Comparison of ENCODE assay signal across 12 cellular contexts in the genomic region with DNA sequence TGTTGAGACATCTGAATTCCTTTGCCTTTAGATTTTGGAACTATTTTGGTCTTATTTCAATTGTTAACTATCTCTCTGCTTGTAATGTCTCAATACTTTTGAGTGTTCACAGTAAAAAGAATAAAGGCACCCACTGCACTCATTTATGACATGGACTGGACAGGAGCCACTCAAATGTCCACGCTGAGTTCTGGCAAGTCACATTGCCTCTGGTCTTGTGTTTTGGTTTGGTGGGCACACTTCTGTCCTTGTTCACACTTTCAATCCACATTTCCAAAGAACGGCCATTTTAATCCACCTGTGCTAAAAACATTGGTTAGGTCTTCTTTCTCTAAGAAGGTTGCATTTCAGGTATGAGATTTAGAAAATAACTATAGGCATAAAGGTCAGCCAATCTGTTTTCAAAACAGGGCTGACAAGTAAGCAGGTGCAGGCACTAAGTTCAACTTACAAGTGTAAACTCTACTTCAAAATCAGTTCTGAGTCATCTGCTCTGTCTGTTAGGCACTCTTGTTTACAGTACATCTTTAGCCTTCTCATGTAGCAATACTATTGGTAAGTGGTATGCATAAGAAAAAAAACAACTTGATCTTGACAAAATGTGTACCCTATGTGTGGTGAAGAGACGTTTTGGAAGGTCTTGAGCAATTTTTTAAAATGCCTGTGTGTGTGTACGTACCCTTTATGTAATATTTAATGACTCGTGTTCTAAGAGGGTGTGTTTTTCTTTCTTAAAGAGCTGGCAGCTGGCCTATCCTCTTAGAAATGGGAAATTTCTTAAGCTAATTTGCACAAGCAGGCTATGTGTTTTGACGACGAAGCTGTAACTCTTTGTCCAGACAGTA. TPM values are rescaled to one million over a fixed set of nuclear protein-coding genes. Genes with fewer than 3 reads are reported as not detected.
DNase-seq lines count a peak whose midpoint lies in the region; ATAC-seq and TF ChIP-seq lines count a peak whose summit lies in the region.
"Had no signal": no experiment of that assay in that cellular context is flagged by ENCODE, and none has a peak within 500 bp of the region (broad histone marks: within the 10 kb centered on the region; RNA-seq: fewer than 3 reads in every experiment).

No MANE protein-coding gene starts in this region.

- no peak for TF ChIP-seq CTCF in A673 (conservative IDR thresholded peaks at IDR 0.05; ENCODE audit: low read depth, low read length)
- TF ChIP-seq CTCF in HL-60 (IDR thresholded peaks at IDR 0.05; ENCODE audit: insufficient read depth, low read length) = no peak
- no peak for TF ChIP-seq CTCF in left lung (IDR thresholded peaks at IDR 0.05)

- H3K27ac ChIP-seq in A673 (ENCODE audit: low read depth, low read length, poor library complexity, severe bottlenecking) = no peak overlapping the region
- H3K27ac ChIP-seq in HL-60 (replicated peaks) = peak overlapping the region; percentile 35
- peak overlapping the region; percentile 34 to 57 for H3K27ac ChIP-seq in left lung

- ATAC-seq in left lung (peak; percentile 93), HG02798 (IDR thresholded peaks at IDR 0.05; ENCODE audit: poor library complexity, unreplicated experiment) (no peak), GM18861 (IDR thresholded peaks at IDR 0.05; ENCODE audit: unreplicated experiment) (no peak)

- H3K36me3 ChIP-seq in A673 (ENCODE audit: insufficient read depth, low read length, poor library complexity, severe bottlenecking) (no peaks in the 10 kb centered on the region), left lung (no peaks in the 10 kb centered on the region)

- intact Hi-C loops in A673 (cut with micrococcal nuclease; ENCODE audit: unreplicated experiment) (no loop called here), left lung (cut with DNase I) (no loop called here)

- POLR2A ChIA-PET in A673 (lab: Charles Lee; ENCODE audit: low non-redundant PET) = no interaction called here

- CTCF ChIA-PET in A673 (lab: Charles Lee) = no interaction called here

- BruUV-seq in A673 (replicated peaks; lab: Mats Ljungman, UMichigan) = no TSS peak

- H3K27me3 ChIP-seq in A673 (replicated peaks; ENCODE audit: insufficient read depth, low read depth, low read length, poor library complexity) = no peaks in the 10 kb centered on the region
- no peaks in the 10 kb centered on the region for H3K27me3 ChIP-seq in HL-60 (ENCODE audit: insufficient read depth, poor library complexity, severe bottlenecking)
- H3K27me3 ChIP-seq in left lung = no peaks in the 10 kb centered on the region

- peak; percentile 7 for DNase-seq in A673 (ENCODE audit: low spot score)
- peak; percentile 52 to 80 for DNase-seq in HL-60 (ENCODE audit: low read depth in 1 of 2, low spot score in 1 of 2)
- DNase-seq in SW480 (ENCODE audit: low spot score) = peak; percentile 29
- DNase-seq in left lung = no peak
- no peak for DNase-seq in middle frontal gyrus (ENCODE audit: extremely low spot score, low spot score)
- DNase-seq in ACHN = no peak
- DNase-seq: activated CD4-positive, alpha-beta memory T cell treated with anti-CD3 and anti-CD28 coated beads for 36 hours; Calu3; KG1; right cardiac atrium had no signal

- in situ Hi-C loops in ACHN (cut with HindIII; ENCODE audit: low pct_ligation_motif_present, low pct_unique_long_range_greater_than_20kb, low sequenced_read_pairs) = no loop called here

- H3K4me3 ChIP-seq in A673 (ENCODE audit: low read depth, low read length, poor library complexity, severe bottlenecking) (no peak overlapping the region), HL-60 (replicated peaks; ENCODE audit: insufficient read depth, low read length) (no peak overlapping the region), left lung (no peak overlapping the region)

- H3K4me1 ChIP-seq in A673 (ENCODE audit: insufficient read depth, low read length, poor library complexity, severe bottlenecking) = peaks cover 8% of the 10 kb centered on the region
- H3K4me1 ChIP-seq in left lung = peaks cover 0 to 28% of the 10 kb centered on the region in 2 donors

- H3K9me3 ChIP-seq in A673 (ENCODE audit: low read depth, low read length, poor library complexity, severe bottlenecking) = no peaks in the 10 kb centered on the region
- no peaks in the 10 kb centered on the region for H3K9me3 ChIP-seq in left lung

RNA-seq across cellular contexts. Expression of a gene that starts 31.5 kb away (rescaled TPM):
- total RNA-seq in A673 (2021) = 169 and 194 TPM in 2 replicates
- total RNA-seq in left lung = 100 to 1,000 TPM; 149 to 161 TPM

Comparison
In these comparisons a context has a peak if more than half of its experiments do, and no peak if none do; other contexts are left out.
1. DNase-seq: peak in A673 (single experiment), HL-60 (2 of 2) and SW480 (single experiment); none in left lung (0 of 2), middle frontal gyrus (single experiment) and ACHN (single experiment).